In the genomic region with DNA sequence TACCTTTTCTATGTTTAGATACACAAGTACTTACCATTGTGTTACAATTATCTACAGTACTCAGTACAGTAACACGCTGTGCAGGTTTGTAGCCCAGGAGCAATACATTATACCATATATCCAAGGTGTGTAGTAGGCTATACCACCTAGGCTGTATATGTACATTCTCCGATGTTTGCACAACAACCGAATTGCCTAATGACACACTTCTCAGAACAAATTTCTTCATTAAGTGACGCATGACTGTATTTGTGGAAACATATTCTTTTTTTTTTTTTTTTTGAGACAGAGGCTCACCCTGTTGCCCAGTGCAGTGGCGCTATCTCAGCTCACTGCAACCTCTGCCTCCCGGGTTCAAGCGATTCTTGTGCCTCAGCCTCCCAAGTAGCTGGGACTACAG, we compare ENCODE assay signal across 21 cellular contexts.
"Had no signal": no experiment of that assay in that cellular context is flagged by ENCODE, and none has a peak within 500 bp of the region (broad histone marks: within the 10 kb centered on the region; RNA-seq: fewer than 3 reads in every experiment).

No MANE protein-coding gene starts in this region.

- H3K36me3 ChIP-seq: MG63, Peyer's patch, SJCRH30 had no signal

- H3K27me3 ChIP-seq: MG63, Peyer's patch, SJCRH30 had no signal

- H3K4me2 ChIP-seq: PC-9 had no signal

- H2AFZ ChIP-seq: PC-9 had no signal

- DNase-seq: KBM-7, MG63, NCI-H1092 treated with DMSO at 0.1 percent for 48 hours, NCI-H1436, NCI-H187, NCI-H2029, NCI-H2081 treated with DMSO at 0.1 percent for 48 hours, NCI-H2171, NCI-H226, NCI-H446, NCI-H510A, NCI-H524 treated with DMSO at 0.1 percent for 48 hours, NCI-H69, NCI-H774, OCI-M1, PC-9, Peyer's patch, SHP77 treated with DMSO at 0.1 percent for 48 hours, SJCRH30 had no signal

- ATAC-seq: Right ventricle myocardium inferior, SK-N-SH treated with all-trans-retinoic acid at 6 μM for 48 hours had no signal

- H3K27ac ChIP-seq: Peyer's patch, SJCRH30 had no signal

- H3K9me3 ChIP-seq: MG63, Peyer's patch, SJCRH30 had no signal

- H3K4me3 ChIP-seq: MG63, PC-9, Peyer's patch, SJCRH30 had no signal
